16 cellular contexts compared by ENCODE assay signal in genomic region chr17:61756561-61756960, GRCh38.
"Had no signal": no experiment of that assay in that cellular context is flagged by ENCODE, and none has a peak within 500 bp of the region (broad histone marks: within the 10 kb centered on the region; RNA-seq: fewer than 3 reads in every experiment).

No MANE protein-coding gene starts in this region.

- H3K36me3 ChIP-seq: pancreas, upper lobe of left lung had no signal

- H2AFZ ChIP-seq: neural progenitor cell had no signal

- H3K27me3 ChIP-seq: neural progenitor cell, pancreas, upper lobe of left lung had no signal

- H3K27me3 Mint-ChIP-seq: activated CD4-positive, alpha-beta T cell treated with anti-CD3 and anti-CD28 coated beads, Interleukin-2, amount 10 ng/mL, durations not matched to agents 7 days and 5 days; naive B cell; stimulated activated naive CD8-positive, alpha-beta T cell treated with anti-CD3 and anti-CD28 coated beads, Interleukin-15, Interleukin-2, amounts not matched to agents 100 ng/mL and 50 ng/mL, for 24 hours had no signal

- H3K4me1 Mint-ChIP-seq: neural progenitor cell had no signal

- H3K4me3 Mint-ChIP-seq: activated CD4-positive, alpha-beta T cell treated with anti-CD3 and anti-CD28 coated beads, Interleukin-2, amount 10 ng/mL, durations not matched to agents 7 days and 5 days; activated T-helper 1 cell treated with anti-CD3 and anti-CD28 coated beads, Interleukin-12 subunit alpha, Interleukin-12 subunit beta, Interleukin-2, Interleukin-4 antibody, amounts not matched to agents 30 ng/mL and 10 ng/mL and 1 ng/mL, durations not matched to agents 14 hours and 24 hours and 36 hours; naive B cell; neural progenitor cell; stimulated activated naive CD8-positive, alpha-beta T cell treated with anti-CD3 and anti-CD28 coated beads, Interleukin-15, Interleukin-2, amounts not matched to agents 100 ng/mL and 50 ng/mL, for 24 hours had no signal

- H3K27ac Mint-ChIP-seq: activated T-helper 1 cell treated with anti-CD3 and anti-CD28 coated beads, Interleukin-12 subunit alpha, Interleukin-12 subunit beta, Interleukin-2, Interleukin-4 antibody, amounts not matched to agents 30 ng/mL and 10 ng/mL and 1 ng/mL, durations not matched to agents 14 hours and 24 hours and 36 hours; neural progenitor cell; stimulated activated naive CD8-positive, alpha-beta T cell treated with anti-CD3 and anti-CD28 coated beads, Interleukin-15, Interleukin-2, amounts not matched to agents 100 ng/mL and 50 ng/mL, for 24 hours had no signal

- DNase-seq: activated CD4-positive, alpha-beta T cell treated with anti-CD3 and anti-CD28 coated beads, Interleukin-2, amount 10 ng/mL, durations not matched to agents 7 days and 5 days; activated CD8-positive, alpha-beta memory T cell treated with anti-CD3 and anti-CD28 coated beads for 24 hours; activated naive CD4-positive, alpha-beta T cell; aorta; hippocampal formation; mammary epithelial cell; naive B cell; pancreas; upper lobe of left lung had no signal

- H3K4me2 ChIP-seq: neural progenitor cell had no signal

- ATAC-seq: left lobe of liver, pancreas, sciatic nerve had no signal

- H3K4me1 ChIP-seq: neural progenitor cell, pancreas, upper lobe of left lung had no signal

- H3K9me3 Mint-ChIP-seq: stimulated activated naive CD8-positive, alpha-beta T cell treated with anti-CD3 and anti-CD28 coated beads, Interleukin-15, Interleukin-2, amounts not matched to agents 100 ng/mL and 50 ng/mL, for 24 hours had no signal

- H3K27ac ChIP-seq: epithelial cell of prostate, neural progenitor cell, pancreas, upper lobe of left lung had no signal

- H3K4me3 ChIP-seq: neural progenitor cell, pancreas, upper lobe of left lung had no signal

- H3K9ac ChIP-seq: neural progenitor cell had no signal

- H3K9me3 ChIP-seq: pancreas, upper lobe of left lung had no signal

- FAIRE-seq: keratinocyte, pancreas had no signal
